8 cellular contexts compared by ENCODE assay signal in the genomic region with DNA sequence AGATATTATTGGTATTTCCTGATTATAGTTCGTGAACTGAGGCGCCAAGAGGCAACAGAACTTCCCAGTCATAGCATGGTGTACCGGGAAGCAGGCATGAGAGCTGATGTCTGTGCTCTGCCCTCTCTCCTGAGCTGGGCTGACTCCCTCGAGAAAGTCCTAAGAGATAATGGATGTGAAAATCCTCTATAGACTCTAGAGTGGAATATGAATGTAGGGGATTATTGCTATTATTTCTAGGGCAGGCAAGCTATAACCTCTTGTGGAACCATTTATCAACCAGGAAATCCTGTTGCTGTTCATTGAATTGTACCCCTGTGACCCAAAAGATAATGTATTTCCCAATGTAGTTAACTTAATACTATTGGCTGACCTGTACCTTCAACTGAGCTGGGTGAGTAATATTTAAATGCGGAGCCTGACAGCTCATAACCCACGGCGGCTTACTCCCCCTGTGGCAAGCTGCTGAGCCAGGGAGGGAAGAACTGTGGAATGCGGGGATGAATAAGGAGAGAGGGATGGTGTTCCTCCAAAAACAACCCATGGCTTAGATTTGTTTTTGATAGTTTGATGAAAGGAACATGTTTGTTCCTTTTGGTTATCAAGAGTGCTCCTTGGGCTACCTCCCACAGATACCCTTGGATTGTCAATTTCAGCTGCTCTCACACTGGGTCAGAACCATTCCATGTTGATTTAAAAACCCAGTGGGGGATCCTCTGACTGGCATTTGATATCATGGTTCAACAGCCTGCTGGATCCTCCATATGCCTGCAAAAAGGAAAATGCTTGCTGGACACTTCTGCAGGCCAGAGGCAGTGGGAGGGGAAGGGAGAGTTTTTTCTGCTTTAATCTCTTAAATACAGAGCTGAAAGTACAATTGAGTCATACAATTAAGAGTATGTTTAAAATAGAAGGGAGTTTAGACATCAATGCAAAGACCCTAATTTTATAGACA.
DNase-seq lines count a peak whose midpoint lies in the region; ATAC-seq, FAIRE-seq and TF ChIP-seq lines count a peak whose summit lies in the region.

No MANE protein-coding gene starts in this region.

- dilution Hi-C loops in endothelial cell of umbilical vein (cut with MboI; ENCODE audit: extremely low pct_ligation_motif_present, low sequenced_read_pairs) = no loop called here

- FAIRE-seq in endothelial cell of umbilical vein (lab: Jason Lieb, UNC) = no peak

- no peak for ATAC-seq in HG03432 (IDR thresholded peaks at IDR 0.05; ENCODE audit: unreplicated experiment)
- ATAC-seq in stimulated activated naive B cell treated with anti-CD40 and anti-IgM and Interleukin-4, amounts not matched to agents 10 μg/mL and 1 μg/mL and 100 μg/mL, for 72 hours (replicated peaks) = no peak

- H3K9me1 ChIP-seq in endothelial cell of umbilical vein (replicated peaks; ENCODE audit: control insufficient read depth, extremely low read depth, insufficient read depth, low read length) = no peaks in the 10 kb centered on the region

- no peak overlapping the region for H3K27ac Mint-ChIP-seq in stimulated activated naive B cell treated with anti-CD40 and anti-IgM and Interleukin-4, amounts not matched to agents 10 μg/mL and 1 μg/mL and 100 μg/mL, for 72 hours

- no TSS peak for BruUV-seq in endothelial cell of umbilical vein (replicated peaks; lab: Mats Ljungman, UMichigan)

- peak overlapping the region; percentile 16 for H3K4me2 ChIP-seq in endothelial cell of umbilical vein (ENCODE audit: insufficient read depth, low read length)

- H3K4me1 ChIP-seq in endothelial cell of umbilical vein (ENCODE audit: control insufficient read depth, extremely low read depth, insufficient read depth, low read length) = peaks cover 9% of the 10 kb centered on the region

- no peak for TF ChIP-seq CTCF in endothelial cell of umbilical vein (IDR thresholded peaks at IDR 0.05; ENCODE audit: extremely low read depth in 1 of 2, insufficient read depth in 1 of 2, low read depth in 1 of 2, low read length in 2 of 2)

- CTCF ChIA-PET in endothelial cell of umbilical vein (lab: Charles Lee) = interaction anchor here (0.7 to 1.2 kb wide), 2 partner anchors 98 to 309 kb away, joined by 3 read pairs; no protein-coding TSS in a partner anchor

- no peak overlapping the region for H3K4me3 Mint-ChIP-seq in stimulated activated naive B cell treated with anti-CD40 and anti-IgM and Interleukin-4, amounts not matched to agents 10 μg/mL and 1 μg/mL and 100 μg/mL, for 72 hours

- H3K27me3 ChIP-seq in endothelial cell of umbilical vein (ENCODE audit: control insufficient read depth in 2 of 2, insufficient read depth in 2 of 2, low read length in 2 of 2) = peaks cover 13 to 20% of the 10 kb centered on the region in 2 experiments

- no peaks in the 10 kb centered on the region for H3K9me3 Mint-ChIP-seq in stimulated activated naive B cell treated with anti-CD40 and anti-IgM and Interleukin-4, amounts not matched to agents 10 μg/mL and 1 μg/mL and 100 μg/mL, for 72 hours

- H3K27me3 Mint-ChIP-seq in stimulated activated naive B cell treated with anti-CD40 and anti-IgM and Interleukin-4, amounts not matched to agents 10 μg/mL and 1 μg/mL and 100 μg/mL, for 72 hours = no peaks in the 10 kb centered on the region

- H3K27ac ChIP-seq in endothelial cell of umbilical vein (ENCODE audit: insufficient read depth, low read depth, low read length) = no peak overlapping the region

- no peaks in the 10 kb centered on the region for H3K36me3 ChIP-seq in endothelial cell of umbilical vein (ENCODE audit: control insufficient read depth in 2 of 2, extremely low read depth in 1 of 2, insufficient read depth in 2 of 2, low read length in 2 of 2)

- H3K4me3 ChIP-seq in endothelial cell of umbilical vein (replicated peaks in 1 of 3; ENCODE audit: insufficient read depth in 1 of 3, low read depth in 1 of 3, low read length in 3 of 3) = no peak overlapping the region

- H3K36me3 Mint-ChIP-seq in stimulated activated naive B cell treated with anti-CD40 and anti-IgM and Interleukin-4, amounts not matched to agents 10 μg/mL and 1 μg/mL and 100 μg/mL, for 72 hours = no peaks in the 10 kb centered on the region

- H3K9ac ChIP-seq in endothelial cell of umbilical vein (replicated peaks; ENCODE audit: extremely low read depth, insufficient read depth, low read length) = no peak overlapping the region

- no peak overlapping the region for H2AFZ ChIP-seq in endothelial cell of umbilical vein (ENCODE audit: low read depth, low read length)

- H3K4me1 Mint-ChIP-seq in stimulated activated naive B cell treated with anti-CD40 and anti-IgM and Interleukin-4, amounts not matched to agents 10 μg/mL and 1 μg/mL and 100 μg/mL, for 72 hours = no peaks in the 10 kb centered on the region

- TF ChIP-seq POLR2A in endothelial cell of umbilical vein (IDR thresholded peaks at IDR 0.05; ENCODE audit: low read depth, low read length) = no peak

- intact Hi-C loops in endothelial cell of umbilical vein (cut with micrococcal nuclease) = loop anchor here (2.0 kb wide), 1 partner anchor 310 kb away; no protein-coding TSS in a partner anchor

- POLR2A ChIA-PET in endothelial cell of umbilical vein (lab: Charles Lee) = no interaction called here

- no peaks in the 10 kb centered on the region for H4K20me1 ChIP-seq in endothelial cell of umbilical vein (replicated peaks; ENCODE audit: control insufficient read depth, extremely low read depth, insufficient read depth, low read length)

- peak; percentile 81 for DNase-seq in AG20443 (ENCODE audit: low spot score)
- DNase-seq in NCI-H226 = peak; percentile 90
- peak; percentile 69 for DNase-seq in endothelial cell of umbilical vein (ENCODE audit: low read depth, low spot score)
- DNase-seq in lung microvascular endothelial cell (ENCODE audit: low read depth in 2 of 2) = peak; percentile 84 to 92
- no peak for DNase-seq in T-helper 1 cell
- DNase-seq in cerebellum (ENCODE audit: low spot score) = no peak
- no peak for DNase-seq in stimulated activated naive B cell treated with anti-CD40 and anti-IgM and Interleukin-4, amounts not matched to agents 10 μg/mL and 1 μg/mL and 100 μg/mL, for 72 hours

- no peaks in the 10 kb centered on the region for H3K79me2 ChIP-seq in endothelial cell of umbilical vein (ENCODE audit: control insufficient read depth, insufficient read depth, low read length)

- no peaks in the 10 kb centered on the region for H3K9me3 ChIP-seq in endothelial cell of umbilical vein (replicated peaks; ENCODE audit: control insufficient read depth, insufficient read depth, low read length)

TF ChIP-seq in endothelial cell of umbilical vein, 7 proteins besides CTCF, POLR2A, EP300 and RAD21:
- TF ChIP-seq FOS (IDR thresholded peaks at IDR 0.05; ENCODE audit: borderline replicate concordance, insufficient read depth, low read length) (peak; percentile 64), EZH2 (IDR thresholded peaks at IDR 0.05; ENCODE audit: borderline replicate concordance, low read depth, low read length, severe bottlenecking) (no peak), POLR2AphosphoS5 (IDR thresholded peaks at IDR 0.05; ENCODE audit: insufficient read depth, low read depth, low read length) (peak; percentile 33), GATA2 (IDR thresholded peaks at IDR 0.05; ENCODE audit: insufficient read depth, insufficient read length, low read depth, low read length) (peak; percentile 75)
- TF ChIP-seq, protein P1, sequence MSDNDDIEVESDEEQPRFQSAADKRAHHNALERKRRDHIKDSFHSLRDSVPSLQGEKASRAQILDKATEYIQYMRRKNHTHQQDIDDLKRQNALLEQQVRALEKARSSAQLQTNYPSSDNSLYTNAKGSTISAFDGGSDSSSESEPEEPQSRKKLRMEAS (IDR thresholded peaks at IDR 0.05; ENCODE audit: insufficient read depth, insufficient read length) = no peak

Comparison
In these comparisons a context has a peak if more than half of its experiments do, and no peak if none do; other contexts are left out.
1. DNase-seq: peak in AG20443 (single experiment), NCI-H226 (single experiment), endothelial cell of umbilical vein (single experiment) and lung microvascular endothelial cell (2 of 2); none in T-helper 1 cell (0 of 5), cerebellum (single experiment) and stimulated activated naive B cell treated with anti-CD40 and anti-IgM and Interleukin-4, amounts not matched to agents 10 μg/mL and 1 μg/mL and 100 μg/mL, for 72 hours (single experiment).